ENCODE assay signal across 18 cellular contexts in the genomic region with DNA sequence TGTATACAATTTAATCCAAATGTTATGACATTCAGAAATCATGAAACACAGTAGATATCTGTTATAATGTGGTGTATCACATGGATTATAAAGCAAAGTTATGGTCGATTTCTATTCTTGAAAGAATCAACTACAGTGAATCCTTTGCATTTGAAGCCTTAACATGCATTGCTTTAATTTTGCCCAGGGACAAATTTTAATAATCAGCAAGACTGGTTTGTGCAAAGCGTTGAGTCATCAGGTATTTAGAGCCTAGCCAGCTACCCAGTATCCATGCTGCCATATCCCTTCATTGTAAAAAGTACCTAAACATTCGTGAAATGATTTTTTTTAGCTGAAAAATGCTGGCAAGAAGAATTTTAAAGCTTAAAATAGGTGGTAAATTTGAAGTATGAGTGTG. TPM values are rescaled to one million over a fixed set of nuclear protein-coding genes. Genes with fewer than 3 reads are reported as not detected.
DNase-seq lines count a peak whose midpoint lies in the region; ATAC-seq, FAIRE-seq and TF ChIP-seq lines count a peak whose summit lies in the region.
"Had no signal": no experiment of that assay in that cellular context is flagged by ENCODE, and none has a peak within 500 bp of the region (broad histone marks: within the 10 kb centered on the region; RNA-seq: fewer than 3 reads in every experiment).

No MANE protein-coding gene starts in this region.

- POLR2A ChIA-PET in WTC11 (lab: Charles Lee): no interaction called here

- no peak overlapping the region for H2AFZ ChIP-seq in astrocyte (ENCODE audit: low read depth, low read length)

- no peaks in the 10 kb centered on the region for H3K9me3 ChIP-seq in astrocyte (ENCODE audit: insufficient read depth, low read depth, low read length)
- H3K9me3 ChIP-seq: gastroesophageal sphincter had no signal

- peaks cover 36% of the 10 kb centered on the region for H4K20me1 ChIP-seq in astrocyte (ENCODE audit: insufficient read depth, low read length)

- H3K36me3 Mint-ChIP-seq in activated T-cell treated with anti-CD3 and anti-CD28 coated beads, Interleukin-2, amount 50 U/mL, for 24 hours (ENCODE audit: low read depth): peaks cover 85% of the 10 kb centered on the region
- peaks cover 36% of the 10 kb centered on the region for H3K36me3 Mint-ChIP-seq in activated T-cell treated with anti-CD3 and anti-CD28 coated beads, Interleukin-2, amount 50 U/mL, for 4 hours (ENCODE audit: insufficient read depth)
- peaks cover 12% of the 10 kb centered on the region for H3K36me3 Mint-ChIP-seq in astrocyte (ENCODE audit: low read depth, unreplicated experiment)
- peaks cover 39% of the 10 kb centered on the region for H3K36me3 Mint-ChIP-seq in WTC11

- H3K9ac ChIP-seq in astrocyte (ENCODE audit: low read length): no peak overlapping the region

- no peak overlapping the region for H3K4me3 ChIP-seq in astrocyte (ENCODE audit: insufficient read depth, low read depth, low read length)
- H3K4me3 ChIP-seq in fibroblast of pulmonary artery (replicated peaks; ENCODE audit: low read depth, low read length): no peak overlapping the region
- H3K4me3 ChIP-seq: gastroesophageal sphincter, tibial nerve had no signal

- CTCF ChIA-PET in WTC11 (lab: Charles Lee): no interaction called here

- H3K9me3 Mint-ChIP-seq in activated T-cell treated with anti-CD3 and anti-CD28 coated beads, Interleukin-2, amount 50 U/mL, for 24 hours: peaks cover 2% of the 10 kb centered on the region
- peaks cover under 1% of the 10 kb centered on the region for H3K9me3 Mint-ChIP-seq in activated T-cell treated with anti-CD3 and anti-CD28 coated beads, Interleukin-2, amount 50 U/mL, for 4 hours
- H3K9me3 Mint-ChIP-seq in astrocyte (ENCODE audit: unreplicated experiment) (no peaks in the 10 kb centered on the region), WTC11 (peaks cover 4% of the 10 kb centered on the region)
- H3K9me3 Mint-ChIP-seq: stimulated activated effector memory CD8-positive, alpha-beta T cell treated with anti-CD3 and anti-CD28 coated beads, Interleukin-12 subunit alpha, Interleukin-12 subunit beta, amount 100 ng/mL, for 72 hours had no signal

- peaks cover 13% of the 10 kb centered on the region for H3K4me1 Mint-ChIP-seq in activated T-cell treated with anti-CD3 and anti-CD28 coated beads, Interleukin-2, amount 50 U/mL, for 24 hours (ENCODE audit: low read depth)
- H3K4me1 Mint-ChIP-seq in activated T-cell treated with anti-CD3 and anti-CD28 coated beads, Interleukin-2, amount 50 U/mL, for 4 hours (ENCODE audit: low read depth): peaks cover 10% of the 10 kb centered on the region
- H3K4me1 Mint-ChIP-seq in astrocyte (ENCODE audit: low read depth, unreplicated experiment) (peaks cover 21% of the 10 kb centered on the region), WTC11 (no peaks in the 10 kb centered on the region)

- H3K4me2 ChIP-seq in astrocyte (ENCODE audit: low read length): no peak overlapping the region

- ATAC-seq in activated T-cell treated with anti-CD3 and anti-CD28 coated beads, Interleukin-2, amount 50 U/mL, for 4 hours: no peak
- ATAC-seq in GM21619 (IDR thresholded peaks at IDR 0.05; ENCODE audit: unreplicated experiment) (no peak), WTC11 (no peak)
- ATAC-seq: gastroesophageal sphincter; stimulated activated effector memory CD8-positive, alpha-beta T cell treated with anti-CD3 and anti-CD28 coated beads, Interleukin-12 subunit alpha, Interleukin-12 subunit beta, amount 100 ng/mL, for 72 hours had no signal

- no peak for FAIRE-seq in astrocyte (lab: Jason Lieb, UNC)
- FAIRE-seq: A204.1 had no signal

- TF ChIP-seq CTCF in astrocyte (IDR thresholded peaks at IDR 0.05; ENCODE audit: insufficient read depth, low read depth, low read length): no peak
- TF ChIP-seq CTCF in fibroblast of pulmonary artery (IDR thresholded peaks at IDR 0.05; ENCODE audit: low read length, missing control alignments): no peak
- no peak for TF ChIP-seq CTCF in WTC11 (IDR thresholded peaks at IDR 0.05)

- DNase-seq in activated T-cell treated with anti-CD3 and anti-CD28 coated beads, Interleukin-2, amount 50 U/mL, for 24 hours: no peak
- no peak for DNase-seq in activated T-cell treated with anti-CD3 and anti-CD28 coated beads, Interleukin-2, amount 50 U/mL, for 4 hours
- DNase-seq in astrocyte (ENCODE audit: low read depth) (peak; percentile 34), fibroblast of pulmonary artery (ENCODE audit: low read depth) (peak; percentile 25), superior temporal gyrus (ENCODE audit: extremely low spot score) (peak; percentile 30), NCI-H2081 (lab: John Stamatoyannopoulos, UW) (no peak), WTC11 (ENCODE audit: low spot score) (no peak)
- DNase-seq: activated CD4-positive, CD25-positive, alpha-beta regulatory T cell treated with anti-CD3 and anti-CD28 coated beads, Interleukin-2, amount 50 U/mL, for 72 hours; CD4-positive, alpha-beta memory T cell; effector CD4-positive, alpha-beta T cell; NCI-H1105; NCI-H2171; T-helper 2 cell had no signal

- H3K27ac ChIP-seq in astrocyte (ENCODE audit: low read depth, low read length): no peak overlapping the region
- H3K27ac ChIP-seq: tibial nerve had no signal

- H3K79me2 ChIP-seq in astrocyte (ENCODE audit: insufficient read depth, low read length): peaks cover 37% of the 10 kb centered on the region

- no peaks in the 10 kb centered on the region for H3K27me3 ChIP-seq in astrocyte (ENCODE audit: insufficient read depth, low read length)
- H3K27me3 ChIP-seq: gastroesophageal sphincter, tibial nerve had no signal

- H3K4me3 Mint-ChIP-seq in activated T-cell treated with anti-CD3 and anti-CD28 coated beads, Interleukin-2, amount 50 U/mL, for 24 hours: no peak overlapping the region
- H3K4me3 Mint-ChIP-seq in activated T-cell treated with anti-CD3 and anti-CD28 coated beads, Interleukin-2, amount 50 U/mL, for 4 hours: no peak overlapping the region
- H3K4me3 Mint-ChIP-seq in astrocyte (ENCODE audit: unreplicated experiment): no peak overlapping the region
- H3K4me3 Mint-ChIP-seq in WTC11: no peak overlapping the region
- H3K4me3 Mint-ChIP-seq: CD4-positive, alpha-beta memory T cell; stimulated activated effector memory CD8-positive, alpha-beta T cell treated with anti-CD3 and anti-CD28 coated beads, Interleukin-12 subunit alpha, Interleukin-12 subunit beta, amount 100 ng/mL, for 72 hours had no signal

- H3K27ac Mint-ChIP-seq in activated T-cell treated with anti-CD3 and anti-CD28 coated beads, Interleukin-2, amount 50 U/mL, for 24 hours: peak overlapping the region; percentile 18
- H3K27ac Mint-ChIP-seq in astrocyte (ENCODE audit: unreplicated experiment) (no peak overlapping the region), WTC11 (no peak overlapping the region)
- H3K27ac Mint-ChIP-seq: stimulated activated effector memory CD8-positive, alpha-beta T cell treated with anti-CD3 and anti-CD28 coated beads, Interleukin-12 subunit alpha, Interleukin-12 subunit beta, amount 100 ng/mL, for 72 hours had no signal

- H3K36me3 ChIP-seq in astrocyte (ENCODE audit: insufficient read depth, low read length): peaks cover 23% of the 10 kb centered on the region

- H3K27me3 Mint-ChIP-seq in activated T-cell treated with anti-CD3 and anti-CD28 coated beads, Interleukin-2, amount 50 U/mL, for 24 hours: no peaks in the 10 kb centered on the region
- no peaks in the 10 kb centered on the region for H3K27me3 Mint-ChIP-seq in activated T-cell treated with anti-CD3 and anti-CD28 coated beads, Interleukin-2, amount 50 U/mL, for 4 hours (ENCODE audit: low read depth)
- H3K27me3 Mint-ChIP-seq in astrocyte (ENCODE audit: low read depth, unreplicated experiment) (no peaks in the 10 kb centered on the region), WTC11 (ENCODE audit: low read depth) (no peaks in the 10 kb centered on the region)
- H3K27me3 Mint-ChIP-seq: CD4-positive, alpha-beta memory T cell had no signal

- no peaks in the 10 kb centered on the region for H3K4me1 ChIP-seq in astrocyte (ENCODE audit: insufficient read depth, low read length)

TF ChIP-seq in WTC11, 78 proteins besides CTCF, POLR2A, EP300 and RAD21:
- no peak for TF ChIP-seq TP53 (CRISPR knock-in tag; IDR thresholded peaks at IDR 0.05)
- TF ChIP-seq ATF6 (CRISPR knock-in tag; IDR thresholded peaks at IDR 0.05): no peak
TF ChIP-seq in WTC11: peak in this region for 0.

RNA-seq across cellular contexts. Expression of gene SPDYA, which starts 8.9 kb away (rescaled TPM):
- under 1 TPM in 2 of 3 donors, not detected in 1; 0.33 to 0.91 TPM for total RNA-seq in activated T-cell treated with anti-CD3 and anti-CD28 coated beads, Interleukin-2, amount 50 U/mL, for 4 hours
- total RNA-seq in astrocyte (1.3 and 1.4 TPM in 2 replicates), WTC11 (2021) (0.30 to 0.61 TPM (median 0.46 TPM) in 3 replicates)

RNA-seq across cellular contexts. Expression of gene PPP1CB, which starts 50.1 kb away (rescaled TPM):
- total RNA-seq in activated T-cell treated with anti-CD3 and anti-CD28 coated beads, Interleukin-2, amount 50 U/mL, for 4 hours: 100 to 1,000 TPM; 197 to 224 (median 210) TPM
- total RNA-seq in astrocyte: 250 and 263 TPM in 2 replicates
- total RNA-seq in WTC11 (2021): 122 to 133 TPM (median 124 TPM) in 3 replicates

Comparison
In these comparisons a context has a peak if more than half of its experiments do, and no peak if none do; other contexts are left out.
1. DNase-seq: peak in astrocyte (single experiment), fibroblast of pulmonary artery (single experiment) and superior temporal gyrus (single experiment); none in activated T-cell treated with anti-CD3 and anti-CD28 coated beads, Interleukin-2, amount 50 U/mL, for 24 hours (single experiment), activated T-cell treated with anti-CD3 and anti-CD28 coated beads, Interleukin-2, amount 50 U/mL, for 4 hours (single experiment), NCI-H2081 (0 of 2) and WTC11 (single experiment).